In genomic region chr21:45417951-45418300, GRCh38 we compare ENCODE assay signal across 29 cellular contexts. TPM values are rescaled to one million over a fixed set of nuclear protein-coding genes. Genes with fewer than 3 reads are reported as not detected.
DNase-seq lines count a peak whose midpoint lies in the region; ATAC-seq and TF ChIP-seq lines count a peak whose summit lies in the region.
"Had no signal": no experiment of that assay in that cellular context is flagged by ENCODE, and none has a peak within 500 bp of the region (broad histone marks: within the 10 kb centered on the region; RNA-seq: fewer than 3 reads in every experiment).

No MANE protein-coding gene starts in this region.

- no peak overlapping the region for H3K4me3 Mint-ChIP-seq in CD8-positive, alpha-beta T cell
- no peak overlapping the region for H3K4me3 Mint-ChIP-seq in endothelial cell (ENCODE audit: unreplicated experiment)
- H3K4me3 Mint-ChIP-seq: activated CD4-positive, alpha-beta T cell treated with anti-CD3 and anti-CD28 coated beads, Interleukin-2, amount 10 ng/mL, durations not matched to agents 7 days and 5 days; activated naive CD8-positive, alpha-beta T cell treated with anti-CD3 and anti-CD28 coated beads for 36 hours; nephron; stimulated activated naive B cell treated with anti-CD40 and anti-IgM and Interleukin-4, amounts not matched to agents 10 μg/mL and 1 μg/mL and 100 μg/mL, for 72 hours had no signal

- H3K27me3 Mint-ChIP-seq in CD8-positive, alpha-beta T cell (ENCODE audit: low read depth): peaks cover 10% of the 10 kb centered on the region
- peaks cover 6% of the 10 kb centered on the region for H3K27me3 Mint-ChIP-seq in endothelial cell (ENCODE audit: unreplicated experiment)
- H3K27me3 Mint-ChIP-seq: activated CD4-positive, alpha-beta T cell treated with anti-CD3 and anti-CD28 coated beads, Interleukin-2, amount 10 ng/mL, durations not matched to agents 7 days and 5 days; activated naive CD8-positive, alpha-beta T cell treated with anti-CD3 and anti-CD28 coated beads for 36 hours had no signal

- peaks cover 80% of the 10 kb centered on the region for H3K4me1 ChIP-seq in left ventricle myocardium inferior
- H3K4me1 ChIP-seq in tibial artery: peaks cover 0 to 100% (median 76%) of the 10 kb centered on the region in 4 donors
- no peaks in the 10 kb centered on the region for H3K4me1 ChIP-seq in CD8-positive, alpha-beta T cell (ENCODE audit: insufficient read depth, low read length)
- H3K4me1 ChIP-seq: SJSA1 had no signal

- no peaks in the 10 kb centered on the region for H3K9me3 ChIP-seq in left ventricle myocardium inferior (replicated peaks)
- H3K9me3 ChIP-seq in tibial artery: no peaks in the 10 kb centered on the region
- H3K9me3 ChIP-seq in CD8-positive, alpha-beta T cell (ENCODE audit: low read length): no peaks in the 10 kb centered on the region
- H3K9me3 ChIP-seq: Caco-2, heart right ventricle, ovary, SJSA1 had no signal

- H3K9me3 Mint-ChIP-seq in CD8-positive, alpha-beta T cell: no peaks in the 10 kb centered on the region
- H3K9me3 Mint-ChIP-seq in endothelial cell (ENCODE audit: unreplicated experiment): no peaks in the 10 kb centered on the region
- H3K9me3 Mint-ChIP-seq: activated CD4-positive, alpha-beta T cell treated with anti-CD3 and anti-CD28 coated beads, Interleukin-2, amount 10 ng/mL, durations not matched to agents 7 days and 5 days; activated naive CD8-positive, alpha-beta T cell treated with anti-CD3 and anti-CD28 coated beads for 36 hours; nephron; stimulated activated naive B cell treated with anti-CD40 and anti-IgM and Interleukin-4, amounts not matched to agents 10 μg/mL and 1 μg/mL and 100 μg/mL, for 72 hours had no signal

- H3K36me3 Mint-ChIP-seq in CD8-positive, alpha-beta T cell: no peaks in the 10 kb centered on the region
- H3K36me3 Mint-ChIP-seq in endothelial cell (ENCODE audit: low read depth, unreplicated experiment): peaks cover 8% of the 10 kb centered on the region
- H3K36me3 Mint-ChIP-seq: activated naive CD8-positive, alpha-beta T cell treated with anti-CD3 and anti-CD28 coated beads for 36 hours; stimulated activated naive B cell treated with anti-CD40 and anti-IgM and Interleukin-4, amounts not matched to agents 10 μg/mL and 1 μg/mL and 100 μg/mL, for 72 hours had no signal

- H3K36me3 ChIP-seq in left ventricle myocardium inferior: no peaks in the 10 kb centered on the region
- peaks cover 0 to 5% (median 0%) of the 10 kb centered on the region in 3 donors for H3K36me3 ChIP-seq in tibial artery
- no peaks in the 10 kb centered on the region for H3K36me3 ChIP-seq in CD8-positive, alpha-beta T cell (ENCODE audit: insufficient read depth, low read length)
- H3K36me3 ChIP-seq: ovary, SJSA1 had no signal

- POLR2A ChIA-PET in CD8-positive, alpha-beta T cell (lab: Charles Lee): no interaction called here

- CTCF ChIA-PET in CD8-positive, alpha-beta T cell (lab: Charles Lee): no interaction called here

- H3K27ac ChIP-seq in left ventricle myocardium inferior (replicated peaks) (peak overlapping the region; percentile 16), tibial artery (peak overlapping the region; percentile 89 to 98)
- no peak overlapping the region for H3K27ac ChIP-seq in CD8-positive, alpha-beta T cell (ENCODE audit: low read depth, low read length)
- H3K27ac ChIP-seq: 22Rv1, SJSA1 had no signal

- intact Hi-C loops in Right ventricle myocardium inferior (cut with DNase I) (no loop called here), Right ventricle myocardium superior (cut with DNase I) (no loop called here), left ventricle myocardium inferior (cut with micrococcal nuclease) (no loop called here), posterior vena cava (cut with DNase I) (no loop called here), tibial artery (cut with DNase I; ENCODE audit: low total_unique reads) (no loop called here)
- intact Hi-C loops in CD8-positive, alpha-beta T cell (cut with DNase I, micrococcal nuclease): no loop called here

- peak; percentile 48 for DNase-seq in Right ventricle myocardium inferior (ENCODE audit: missing footprints)
- no peak for DNase-seq in Right ventricle myocardium superior
- peak; percentile 11 for DNase-seq in left ventricle myocardium inferior
- DNase-seq in posterior vena cava (ENCODE audit: low spot score): peak; percentile 67
- DNase-seq in tibial artery: peak in 1 of 2 donors; percentile 81
- no peak for DNase-seq in activated naive CD4-positive, alpha-beta T cell (lab: John Stamatoyannopoulos, UW)
- no peak for DNase-seq in CD8-positive, alpha-beta T cell
- DNase-seq in endothelial cell (ENCODE audit: low spot score): no peak
- DNase-seq: activated CD4-positive, alpha-beta T cell treated with anti-CD3 and anti-CD28 coated beads, Interleukin-2, amount 10 ng/mL, durations not matched to agents 7 days and 5 days; activated effector memory CD4-positive, alpha-beta T cell treated with Interleukin-2 at 50 U/mL for 16 hours; activated naive CD8-positive, alpha-beta T cell treated with anti-CD3 and anti-CD28 coated beads for 36 hours; activated T-cell treated with anti-CD3 and anti-CD28 coated beads, Interleukin-2, amount 50 U/mL, for 1 hour; C1 segment of cervical spinal cord; Caco-2; caudate nucleus; foreskin fibroblast; HCEC 1CT; Kasumi-1; kidney glomerular epithelial cell; mammary epithelial cell; NCI-H1417; NCI-H774; stimulated activated naive B cell treated with anti-CD40 and anti-IgM and Interleukin-4, amounts not matched to agents 10 μg/mL and 1 μg/mL and 100 μg/mL, for 72 hours had no signal

- ATAC-seq in Right ventricle myocardium inferior (no peak), Right ventricle myocardium superior (ENCODE audit: poor library complexity) (no peak)
- no peak for ATAC-seq in CD8-positive, alpha-beta T cell
- ATAC-seq: esophagus mucosa; heart right ventricle; stimulated activated naive B cell treated with anti-CD40 and anti-IgM and Interleukin-4, amounts not matched to agents 10 μg/mL and 1 μg/mL and 100 μg/mL, for 72 hours had no signal

- H3K27me3 ChIP-seq in left ventricle myocardium inferior (ENCODE audit: low read depth): no peaks in the 10 kb centered on the region
- H3K27me3 ChIP-seq in tibial artery: no peaks in the 10 kb centered on the region
- H3K27me3 ChIP-seq in CD8-positive, alpha-beta T cell (ENCODE audit: insufficient read depth, low read length): no peaks in the 10 kb centered on the region
- H3K27me3 ChIP-seq: heart right ventricle, ovary, SJSA1 had no signal

- peaks cover 3% of the 10 kb centered on the region for H3K4me1 Mint-ChIP-seq in CD8-positive, alpha-beta T cell (ENCODE audit: low read depth)
- H3K4me1 Mint-ChIP-seq in endothelial cell (ENCODE audit: unreplicated experiment): peaks cover 11% of the 10 kb centered on the region
- H3K4me1 Mint-ChIP-seq: activated CD4-positive, alpha-beta T cell treated with anti-CD3 and anti-CD28 coated beads, Interleukin-2, amount 10 ng/mL, durations not matched to agents 7 days and 5 days; activated naive CD8-positive, alpha-beta T cell treated with anti-CD3 and anti-CD28 coated beads for 36 hours; stimulated activated naive B cell treated with anti-CD40 and anti-IgM and Interleukin-4, amounts not matched to agents 10 μg/mL and 1 μg/mL and 100 μg/mL, for 72 hours had no signal

- H3K27ac Mint-ChIP-seq in CD8-positive, alpha-beta T cell: no peak overlapping the region
- no peak overlapping the region for H3K27ac Mint-ChIP-seq in endothelial cell (ENCODE audit: unreplicated experiment)
- H3K27ac Mint-ChIP-seq: activated CD4-positive, alpha-beta T cell treated with anti-CD3 and anti-CD28 coated beads, Interleukin-2, amount 10 ng/mL, durations not matched to agents 7 days and 5 days; activated naive CD8-positive, alpha-beta T cell treated with anti-CD3 and anti-CD28 coated beads for 36 hours; stimulated activated naive B cell treated with anti-CD40 and anti-IgM and Interleukin-4, amounts not matched to agents 10 μg/mL and 1 μg/mL and 100 μg/mL, for 72 hours had no signal

- TF ChIP-seq CTCF in left ventricle myocardium inferior (IDR thresholded peaks at IDR 0.05; ENCODE audit: borderline replicate concordance): no peak
- no peak for TF ChIP-seq CTCF in tibial artery (IDR thresholded peaks at IDR 0.05)
- TF ChIP-seq CTCF in CD8-positive, alpha-beta T cell (IDR thresholded peaks at IDR 0.05): no peak
- TF ChIP-seq CTCF in endothelial cell (IDR thresholded peaks at IDR 0.05; ENCODE audit: unreplicated experiment): no peak

- H3K4me3 ChIP-seq in left ventricle myocardium inferior (no peak overlapping the region), tibial artery (peak overlapping the region; percentile 41 to 42)
- no peak overlapping the region for H3K4me3 ChIP-seq in CD8-positive, alpha-beta T cell (ENCODE audit: low read depth, low read length)
- H3K4me3 ChIP-seq: heart right ventricle, ovary, SJSA1 had no signal

RNA-seq across cellular contexts. Expression of gene COL18A1, which starts 13.0 kb away (rescaled TPM):
- 51.6 TPM for total RNA-seq in Right ventricle myocardium inferior
- total RNA-seq in Right ventricle myocardium superior: 44.2 TPM
- 66.5 TPM for total RNA-seq in left ventricle myocardium inferior
- 100 to 1,000 TPM; 117 to 133 TPM for total RNA-seq in posterior vena cava
- total RNA-seq in CD8-positive, alpha-beta T cell: 10 to 100 TPM; 60.7 to 65.3 TPM
- total RNA-seq in endothelial cell (ENCODE audit: unreplicated experiment): 61.1 TPM

Comparison
In these comparisons a context has a peak if more than half of its experiments do, and no peak if none do; other contexts are left out.
1. DNase-seq: peak in Right ventricle myocardium inferior (single experiment), left ventricle myocardium inferior (single experiment) and posterior vena cava (single experiment); none in Right ventricle myocardium superior (single experiment), activated naive CD4-positive, alpha-beta T cell (0 of 4), CD8-positive, alpha-beta T cell (0 of 7) and endothelial cell (single experiment).
2. H3K4me3 ChIP-seq: peak in tibial artery (2 of 2); none in left ventricle myocardium inferior (single experiment) and CD8-positive, alpha-beta T cell (single experiment).